In genomic region chr10:126060232-126060935, GRCh38 we compare ENCODE assay signal across 11 cellular contexts.
DNase-seq lines count a peak whose midpoint lies in the region; ATAC-seq and TF ChIP-seq lines count a peak whose summit lies in the region.
"Had no signal": no experiment of that assay in that cellular context is flagged by ENCODE, and none has a peak within 500 bp of the region (broad histone marks: within the 10 kb centered on the region; RNA-seq: fewer than 3 reads in every experiment).

No MANE protein-coding gene starts in this region.

- DNase-seq in AG10803 (ENCODE audit: low read depth) (peak; percentile 84), SJSA1 (ENCODE audit: low read depth in 1 of 2, low spot score in 2 of 2) (peak; percentile 77 to 80), fibroblast of the conjunctiva (ENCODE audit: low read depth) (peak; percentile 73), kidney glomerular epithelial cell (lab: John Stamatoyannopoulos, UW) (no peak)
- DNase-seq: central memory CD4-positive, alpha-beta T cell; NCI-H2171 had no signal

- ATAC-seq in HG03439 (IDR thresholded peaks at IDR 0.05; ENCODE audit: unreplicated experiment) (no peak), HG02678 (IDR thresholded peaks at IDR 0.05; ENCODE audit: unreplicated experiment) (no peak), GM18907 (IDR thresholded peaks at IDR 0.05; ENCODE audit: unreplicated experiment) (no peak)

- TF ChIP-seq CTCF in AG10803 (conservative IDR thresholded peaks at IDR 0.05; ENCODE audit: low read length) (no peak), parathyroid adenoma (IDR thresholded peaks at IDR 0.05) (no peak)

- H3K36me3 ChIP-seq in SJSA1 (no peaks in the 10 kb centered on the region), parathyroid adenoma (ENCODE audit: control insufficient read depth, insufficient read depth, low read length) (no peaks in the 10 kb centered on the region)
- H3K36me3 ChIP-seq: HAP-1 had no signal

- H3K9me3 ChIP-seq in SJSA1 (replicated peaks), result no peaks in the 10 kb centered on the region
- H3K9me3 ChIP-seq in parathyroid adenoma (ENCODE audit: control insufficient read depth, low read length), result no peaks in the 10 kb centered on the region
- H3K9me3 ChIP-seq: HAP-1 had no signal

- H2AFZ ChIP-seq in parathyroid adenoma, result no peak overlapping the region

- no peak overlapping the region for H3K4me2 ChIP-seq in parathyroid adenoma (ENCODE audit: low read length)

- no peaks in the 10 kb centered on the region for H3K79me2 ChIP-seq in parathyroid adenoma

- no peak overlapping the region for H3K9ac ChIP-seq in parathyroid adenoma

- H3K27ac ChIP-seq in SJSA1 (peak overlapping the region; percentile 82), parathyroid adenoma (peak overlapping the region; percentile 3)

- H3K4me1 ChIP-seq in SJSA1 (replicated peaks) (peaks cover 57% of the 10 kb centered on the region), parathyroid adenoma (no peaks in the 10 kb centered on the region)
- H3K4me1 ChIP-seq: HAP-1 had no signal

- H3K4me3 ChIP-seq in AG10803 (ENCODE audit: low read length), result no peak overlapping the region
- no peak overlapping the region for H3K4me3 ChIP-seq in SJSA1
- no peak overlapping the region for H3K4me3 ChIP-seq in parathyroid adenoma (ENCODE audit: low read depth, low read length)
- H3K4me3 ChIP-seq: HAP-1 had no signal

- H3K27me3 ChIP-seq in SJSA1 (replicated peaks) (no peaks in the 10 kb centered on the region; the same call in 1 of the 2 replicates), parathyroid adenoma (ENCODE audit: control insufficient read depth, insufficient read depth, low read length) (no peaks in the 10 kb centered on the region)
